ENCODE assay signal across 14 cellular contexts in the genomic region with DNA sequence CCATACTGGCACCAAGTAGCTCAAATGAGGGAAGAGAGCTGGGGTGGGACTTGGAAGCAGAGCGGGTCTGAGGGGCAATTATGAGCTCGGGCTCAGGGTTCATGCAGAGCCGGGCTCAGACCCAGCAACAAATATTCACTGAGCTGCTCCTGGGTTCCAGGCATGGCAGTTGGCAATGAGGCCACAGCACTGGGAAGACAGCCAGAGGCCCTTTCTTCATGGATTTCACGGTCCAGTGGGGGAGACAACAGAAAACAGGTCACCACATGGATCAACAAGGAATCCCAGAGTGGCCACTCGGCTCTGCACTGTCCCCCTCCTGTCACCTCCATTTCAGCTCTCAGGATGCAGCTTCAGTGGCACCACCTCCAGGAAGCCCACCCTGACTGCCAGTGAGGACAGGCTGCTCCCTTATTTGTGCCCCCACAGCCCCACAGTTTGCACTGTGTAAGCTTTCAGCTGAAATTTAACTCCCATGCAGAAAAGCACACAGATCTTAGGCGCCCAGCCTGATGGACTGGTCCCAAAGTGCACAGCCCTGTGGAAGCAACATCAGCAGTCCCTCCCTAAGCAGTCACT. TPM values are rescaled to one million over a fixed set of nuclear protein-coding genes. Genes with fewer than 3 reads are reported as not detected.
DNase-seq lines count a peak whose midpoint lies in the region; ATAC-seq, FAIRE-seq and TF ChIP-seq lines count a peak whose summit lies in the region.
"Had no signal": no experiment of that assay in that cellular context is flagged by ENCODE, and none has a peak within 500 bp of the region (broad histone marks: within the 10 kb centered on the region; RNA-seq: fewer than 3 reads in every experiment).

No MANE protein-coding gene starts in this region.

- no peaks in the 10 kb centered on the region for H3K9me3 Mint-ChIP-seq in astrocyte (ENCODE audit: unreplicated experiment)
- H3K9me3 Mint-ChIP-seq: activated B cell treated with CpG ODN at 0.5 μM for 24 hours; activated naive CD8-positive, alpha-beta T cell treated with anti-CD3 and anti-CD28 coated beads for 36 hours had no signal

- H3K4me3 Mint-ChIP-seq in astrocyte (ENCODE audit: unreplicated experiment): no peak overlapping the region
- H3K4me3 Mint-ChIP-seq: activated B cell treated with CpG ODN at 0.5 μM for 24 hours; activated naive CD8-positive, alpha-beta T cell treated with anti-CD3 and anti-CD28 coated beads for 36 hours had no signal

- H3K4me1 Mint-ChIP-seq in astrocyte (ENCODE audit: low read depth, unreplicated experiment): peaks cover 6% of the 10 kb centered on the region
- H3K4me1 Mint-ChIP-seq: activated B cell treated with CpG ODN at 0.5 μM for 24 hours; activated naive CD8-positive, alpha-beta T cell treated with anti-CD3 and anti-CD28 coated beads for 36 hours had no signal

- H3K27ac Mint-ChIP-seq in astrocyte (ENCODE audit: unreplicated experiment): no peak overlapping the region
- H3K27ac Mint-ChIP-seq: activated B cell treated with CpG ODN at 0.5 μM for 24 hours; activated naive CD8-positive, alpha-beta T cell treated with anti-CD3 and anti-CD28 coated beads for 36 hours had no signal

- H3K9me3 ChIP-seq in astrocyte (ENCODE audit: insufficient read depth, low read depth, low read length) (no peaks in the 10 kb centered on the region), kidney (ENCODE audit: control insufficient read depth in 1 of 2, low read length in 2 of 2) (no peaks in the 10 kb centered on the region), testis (no peaks in the 10 kb centered on the region)
- H3K9me3 ChIP-seq: left ventricle myocardium inferior, spleen had no signal

- DNase-seq in NCI-H2081 (lab: John Stamatoyannopoulos, UW) (peak; percentile 44 to 57), NCI-H2081 treated with DMSO at 0.1 percent for 48 hours (lab: John Stamatoyannopoulos, UW) (no peak), astrocyte (ENCODE audit: low read depth) (no peak), kidney (peak; percentile 68), testis (peak; percentile 57), NCI-H1436 treated with DMSO at 0.1 percent for 48 hours (lab: John Stamatoyannopoulos, UW) (no peak)
- DNase-seq: activated B cell treated with CpG ODN at 0.5 μM for 24 hours; activated naive CD8-positive, alpha-beta T cell treated with anti-CD3 and anti-CD28 coated beads for 36 hours; left ventricle myocardium inferior; NCI-H1417; spleen; trophoblast cell had no signal

- H3K27me3 ChIP-seq in astrocyte (ENCODE audit: insufficient read depth, low read length): no peaks in the 10 kb centered on the region
- no peaks in the 10 kb centered on the region for H3K27me3 ChIP-seq in testis

- FAIRE-seq in astrocyte (lab: Jason Lieb, UNC) (no peak), kidney (lab: Jason Lieb, UNC) (no peak)

- no peak for ATAC-seq in HG03457 (IDR thresholded peaks at IDR 0.05; ENCODE audit: unreplicated experiment)
- ATAC-seq in HG03439 (IDR thresholded peaks at IDR 0.05; ENCODE audit: unreplicated experiment): no peak

- no peak for TF ChIP-seq POLR2A in testis (IDR thresholded peaks at IDR 0.05)

- H3K27ac ChIP-seq in astrocyte (ENCODE audit: low read depth, low read length) (no peak overlapping the region), kidney (ENCODE audit: low read depth in 2 of 2, low read length in 2 of 2) (no peak overlapping the region), testis (no peak overlapping the region)
- H3K27ac ChIP-seq: left ventricle myocardium inferior, spleen had no signal

- no peaks in the 10 kb centered on the region for H4K20me1 ChIP-seq in astrocyte (ENCODE audit: insufficient read depth, low read length)

- peak overlapping the region; percentile 6 for H3K4me2 ChIP-seq in astrocyte (ENCODE audit: low read length)

- H3K36me3 Mint-ChIP-seq in astrocyte (ENCODE audit: low read depth, unreplicated experiment): no peaks in the 10 kb centered on the region
- H3K36me3 Mint-ChIP-seq: activated naive CD8-positive, alpha-beta T cell treated with anti-CD3 and anti-CD28 coated beads for 36 hours had no signal

- H3K9ac ChIP-seq in astrocyte (ENCODE audit: low read length) (no peak overlapping the region), kidney (ENCODE audit: low read length in 2 of 2) (no peak overlapping the region)

- 58 to 95% methylated on average over 2 to 6 of the region's 6 CpGs for WGBS in testis, 2 donors

- no peak overlapping the region for H2AFZ ChIP-seq in astrocyte (ENCODE audit: low read depth, low read length)

- intact Hi-C loops in kidney (cut with DNase I) (loop anchor here (5.0 kb wide), 1 partner anchor 113 kb away; no protein-coding TSS in a partner anchor), testis (cut with DNase I; ENCODE audit: low total_unique reads) (loop anchor here (2.0 kb wide), 1 partner anchor 111 kb away; no protein-coding TSS in a partner anchor)

- H3K4me3 ChIP-seq in astrocyte (ENCODE audit: insufficient read depth, low read depth, low read length) (no peak overlapping the region), kidney (ENCODE audit: low read length in 2 of 2) (no peak overlapping the region), testis (no peak overlapping the region)
- H3K4me3 ChIP-seq: left ventricle myocardium inferior, spleen had no signal

- H3K79me2 ChIP-seq in astrocyte (ENCODE audit: insufficient read depth, low read length): no peaks in the 10 kb centered on the region

- H3K4me1 ChIP-seq in astrocyte (ENCODE audit: insufficient read depth, low read length): peaks cover 12% of the 10 kb centered on the region
- H3K4me1 ChIP-seq in kidney (ENCODE audit: control insufficient read depth in 1 of 2, insufficient read depth in 1 of 2, low read depth in 1 of 2, low read length in 2 of 2): peaks cover 0 to 8% of the 10 kb centered on the region in 2 donors
- no peaks in the 10 kb centered on the region for H3K4me1 ChIP-seq in testis

- H3K27me3 Mint-ChIP-seq in astrocyte (ENCODE audit: low read depth, unreplicated experiment): peaks cover 6% of the 10 kb centered on the region

- H3K36me3 ChIP-seq in astrocyte (ENCODE audit: insufficient read depth, low read length) (no peaks in the 10 kb centered on the region), kidney (ENCODE audit: control insufficient read depth in 1 of 2, insufficient read depth in 2 of 2, low read length in 2 of 2) (no peaks in the 10 kb centered on the region), testis (ENCODE audit: low read depth, missing control alignments) (no peaks in the 10 kb centered on the region)
- H3K36me3 ChIP-seq: left ventricle myocardium inferior, spleen had no signal

- TF ChIP-seq CTCF in astrocyte (IDR thresholded peaks at IDR 0.05; ENCODE audit: insufficient read depth, low read depth, low read length): no peak
- no peak for TF ChIP-seq CTCF in kidney (IDR thresholded peaks at IDR 0.05; ENCODE audit: borderline replicate concordance, extremely low read depth, insufficient read depth)
- TF ChIP-seq CTCF in testis (IDR thresholded peaks at IDR 0.05): no peak

RNA-seq across cellular contexts. Expression of a gene that starts 22.4 kb away (rescaled TPM):
- total RNA-seq in astrocyte (5.7 and 7.4 TPM in 2 replicates), kidney (8.2 TPM), testis (10 to 100 TPM in 1 of 2 donors, 1 to 10 TPM in 1; 8.5 to 10.1 TPM)
- polyA plus RNA-seq in kidney (ENCODE audit: insufficient read depth, low read depth, low replicate concordance) (3.5 TPM), testis (ENCODE audit: insufficient read depth, low read depth, low replicate concordance) (6.0 TPM)

RNA-seq across cellular contexts. Expression of a gene that starts 34.1 kb away (rescaled TPM):
- total RNA-seq in astrocyte: 117 and 140 TPM in 2 replicates
- 34.2 TPM for total RNA-seq in kidney
- 5.5 TPM for polyA plus RNA-seq in kidney (ENCODE audit: insufficient read depth, low read depth, low replicate concordance)
- total RNA-seq in testis: 10 to 100 TPM in 1 of 2 donors, 1 to 10 TPM in 1; 5.7 to 14.1 TPM
- 5.1 TPM for polyA plus RNA-seq in testis (ENCODE audit: insufficient read depth, low read depth, low replicate concordance)
- total RNA-seq: activated B cell treated with CpG ODN at 0.5 μM for 24 hours had no signal

RNA-seq across cellular contexts. Expression of a gene that starts 47.0 kb away (rescaled TPM):
- total RNA-seq in astrocyte: 8.2 and 8.6 TPM in 2 replicates
- 9.4 TPM for total RNA-seq in kidney
- 7.9 TPM for polyA plus RNA-seq in kidney (ENCODE audit: insufficient read depth, low read depth, low replicate concordance)
- total RNA-seq in testis: 10 to 100 TPM; 11.1 to 11.8 TPM
- polyA plus RNA-seq in testis (ENCODE audit: insufficient read depth, low read depth, low replicate concordance): 10.6 TPM

Comparison
In these comparisons a context has a peak if more than half of its experiments do, and no peak if none do; other contexts are left out.
1. DNase-seq: peak in NCI-H2081 (2 of 2), kidney (single experiment) and testis (single experiment); none in NCI-H2081 treated with DMSO at 0.1 percent for 48 hours (single experiment), astrocyte (single experiment) and NCI-H1436 treated with DMSO at 0.1 percent for 48 hours (single experiment).